ENCODE assay signal across 11 cellular contexts in genomic region chr2:224884188-224884587, GRCh38.
DNase-seq lines count a peak whose midpoint lies in the region; ATAC-seq lines count a peak whose summit lies in the region.
"Had no signal": no experiment of that assay in that cellular context is flagged by ENCODE, and none has a peak within 500 bp of the region (broad histone marks: within the 10 kb centered on the region; RNA-seq: fewer than 3 reads in every experiment).

No MANE protein-coding gene starts in this region.

- H4K20me1 ChIP-seq in GM23248 (ENCODE audit: insufficient read depth) = no peaks in the 10 kb centered on the region

- H3K79me2 ChIP-seq in GM23248 (ENCODE audit: insufficient read depth) = peaks cover 8% of the 10 kb centered on the region

- H3K36me3 Mint-ChIP-seq in T-cell = peaks cover 73% of the 10 kb centered on the region

- H3K9me2 ChIP-seq in GM23248 (ENCODE audit: insufficient read depth) = no peaks in the 10 kb centered on the region

- in situ Hi-C loops in GM23248 (cut with MboI) = loop anchor here (25.0 kb wide), 1 partner anchor 753 kb away; no protein-coding TSS in a partner anchor

- H3K4me1 Mint-ChIP-seq in T-cell = peaks cover 57 to 63% (median 60%) of the 10 kb centered on the region in 3 donors

- no peak overlapping the region for H3K4me3 Mint-ChIP-seq in T-cell
- H3K4me3 Mint-ChIP-seq: activated naive CD8-positive, alpha-beta T cell treated with anti-CD3 and anti-CD28 coated beads, Interleukin-2, amount 10 ng/mL, durations not matched to agents 7 days and 5 days had no signal

- peaks cover 80% of the 10 kb centered on the region for H3F3A ChIP-seq in GM23248 (ENCODE audit: insufficient read depth)

- no peaks in the 10 kb centered on the region for H3K9me3 ChIP-seq in GM23248 (ENCODE audit: low read depth)

- peak overlapping the region; percentile 28 for H3K27ac ChIP-seq in GM23248

- H3K36me3 ChIP-seq in GM23248 (ENCODE audit: low read depth) = peaks cover 13% of the 10 kb centered on the region; the same call in 1 of the 2 replicates

- no peaks in the 10 kb centered on the region for H3K27me3 Mint-ChIP-seq in T-cell
- H3K27me3 Mint-ChIP-seq: activated naive CD8-positive, alpha-beta T cell treated with anti-CD3 and anti-CD28 coated beads, Interleukin-2, amount 10 ng/mL, durations not matched to agents 7 days and 5 days had no signal

- CTCF ChIA-PET in T-cell (lab: Charles Lee) = interaction anchor here in 1 of 2 donors (0.6 kb wide), 1 partner anchor 120 kb away, joined by 3 read pairs; no protein-coding TSS in a partner anchor

- ATAC-seq in T-cell (replicated peaks in 1 of 4) = no peak
- ATAC-seq in left lobe of liver = peak; percentile 97

- H3K4me2 ChIP-seq in GM23248 (ENCODE audit: unreplicated experiment) = peak overlapping the region; percentile 6

- WGBS in GM23248 (ENCODE audit: low coverage in 1 of 2, low lambda C conversion rate in 2 of 2, missing lambda C conversion rate in 2 of 2), 2 experiments = 66 to 73% methylated on average over 4 of the region's 4 CpGs

- no peaks in the 10 kb centered on the region for H3K27me3 ChIP-seq in GM23248 (replicated peaks; ENCODE audit: insufficient read depth)

- peak overlapping the region; percentile 2 to 23 for H3K27ac Mint-ChIP-seq in T-cell
- H3K27ac Mint-ChIP-seq: activated naive CD8-positive, alpha-beta T cell treated with anti-CD3 and anti-CD28 coated beads, Interleukin-2, amount 10 ng/mL, durations not matched to agents 7 days and 5 days had no signal

- DNase-seq in AG08395 (ENCODE audit: low spot score) (peak; percentile 29), GM23248 (peak; percentile 56), T-cell (no peak), left lobe of liver (ENCODE audit: low spot score) (peak; percentile 68), NCI-H1694 (lab: John Stamatoyannopoulos, UW) (no peak), DMS153 (lab: John Stamatoyannopoulos, UW) (no peak), T-helper 9 cell (no peak), hippocampal formation (lab: John Stamatoyannopoulos, UW) (no peak)
- DNase-seq: activated naive CD8-positive, alpha-beta T cell treated with anti-CD3 and anti-CD28 coated beads, Interleukin-2, amount 10 ng/mL, durations not matched to agents 7 days and 5 days; COR-L47; NCI-H526 treated with DMSO at 0.1 percent for 48 hours had no signal

- H3K4me1 ChIP-seq in GM23248 (ENCODE audit: insufficient read depth) = peaks cover 67% of the 10 kb centered on the region

- no peak overlapping the region for H2AFZ ChIP-seq in GM23248

- H3K9ac ChIP-seq in GM23248 = no peak overlapping the region

- no peak overlapping the region for H3K4me3 ChIP-seq in GM23248

- H3K9me3 Mint-ChIP-seq in T-cell = no peaks in the 10 kb centered on the region
- H3K9me3 Mint-ChIP-seq: activated naive CD8-positive, alpha-beta T cell treated with anti-CD3 and anti-CD28 coated beads, Interleukin-2, amount 10 ng/mL, durations not matched to agents 7 days and 5 days had no signal

- POLR2A ChIA-PET in T-cell (lab: Charles Lee) = interaction anchor here in 1 of 2 donors (0.5 kb wide), 1 partner anchor 20 kb away, joined by 3 read pairs; no protein-coding TSS in a partner anchor

Comparison
In these comparisons a context has a peak if more than half of its experiments do, and no peak if none do; other contexts are left out.
1. DNase-seq: peak in AG08395 (single experiment), GM23248 (single experiment) and left lobe of liver (single experiment); none in T-cell (0 of 34), NCI-H1694 (single experiment), DMS153 (single experiment), T-helper 9 cell (single experiment) and hippocampal formation (0 of 2).